In genomic region chr10:83871486-83872081, GRCh38 we compare ENCODE assay signal across 8 cellular contexts.
DNase-seq lines count a peak whose midpoint lies in the region; ATAC-seq and TF ChIP-seq lines count a peak whose summit lies in the region.

No MANE protein-coding gene starts in this region.

- H3K4me3 ChIP-seq in colonic mucosa (no peak overlapping the region), lower leg skin (ENCODE audit: low read depth, poor library complexity, severe bottlenecking) (no peak overlapping the region)

- no peaks in the 10 kb centered on the region for H3K9me3 ChIP-seq in colonic mucosa

- H3K27ac ChIP-seq in colonic mucosa: no peak overlapping the region

- no peaks in the 10 kb centered on the region for H3K27me3 ChIP-seq in colonic mucosa

- H3K36me3 ChIP-seq in colonic mucosa: no peaks in the 10 kb centered on the region

- TF ChIP-seq CTCF in colonic mucosa (IDR thresholded peaks at IDR 0.05) (peak; percentile 90), lower leg skin (IDR thresholded peaks at IDR 0.05) (peak in 1 of 3 donors; percentile 29)

- intact Hi-C loops in colonic mucosa (cut with DNase I) (loop anchor here (5.0 kb wide), 2 partner anchors 136 to 1074 kb away; no protein-coding TSS in a partner anchor), lower leg skin (cut with DNase I; ENCODE audit: low total_unique reads) (no loop called here)

- H3K4me1 ChIP-seq in colonic mucosa: no peaks in the 10 kb centered on the region

- TF ChIP-seq POLR2A in lower leg skin (IDR thresholded peaks at IDR 0.05): no peak

- DNase-seq in C1 segment of cervical spinal cord (lab: John Stamatoyannopoulos, UW) (peak in 11 of 14 donors; percentile 12 to 63 (median 37)), NCI-H226 (peak; percentile 14), colonic mucosa (peak; percentile 72), lower leg skin (ENCODE audit: low spot score in 2 of 2) (peak; percentile 35 to 87)
- peak; percentile 32 for DNase-seq in activated CD4-positive, alpha-beta T cell treated with anti-CD3 and anti-CD28 coated beads for 1 hour
- DNase-seq in stimulated activated CD8-positive, alpha-beta memory T cell treated with anti-CD3 and anti-CD28 coated beads, Interleukin-12 subunit alpha, Interleukin-12 subunit beta, amount 100 ng/mL, for 1 hour (ENCODE audit: low read depth): peak; percentile 19

- WGBS in lower leg skin, 2 donors: 12 to 13% methylated on average over 14 of the region's 14 CpGs

- no peak overlapping the region for H3K9ac ChIP-seq in colonic mucosa (ENCODE audit: low read depth in 2 of 2, low read length in 2 of 2)

- ATAC-seq in GM18909 (IDR thresholded peaks at IDR 0.05; ENCODE audit: poor library complexity, unreplicated experiment) (peak; percentile 96), HG03103 (IDR thresholded peaks at IDR 0.05; ENCODE audit: low read depth, unreplicated experiment) (peak; percentile 96)

Comparison
In these comparisons a context has a peak if more than half of its experiments do, and no peak if none do; other contexts are left out.
1. DNase-seq: peak in every context shown above with its lines; median percentile 72 in colonic mucosa; 61 in lower leg skin; 37 in C1 segment of cervical spinal cord; 32 in activated CD4-positive, alpha-beta T cell treated with anti-CD3 and anti-CD28 coated beads for 1 hour; 19 in stimulated activated CD8-positive, alpha-beta memory T cell treated with anti-CD3 and anti-CD28 coated beads, Interleukin-12 subunit alpha, Interleukin-12 subunit beta, amount 100 ng/mL, for 1 hour; 14 in NCI-H226.